Comparison of ENCODE assay signal across 17 cellular contexts in the genomic region with DNA sequence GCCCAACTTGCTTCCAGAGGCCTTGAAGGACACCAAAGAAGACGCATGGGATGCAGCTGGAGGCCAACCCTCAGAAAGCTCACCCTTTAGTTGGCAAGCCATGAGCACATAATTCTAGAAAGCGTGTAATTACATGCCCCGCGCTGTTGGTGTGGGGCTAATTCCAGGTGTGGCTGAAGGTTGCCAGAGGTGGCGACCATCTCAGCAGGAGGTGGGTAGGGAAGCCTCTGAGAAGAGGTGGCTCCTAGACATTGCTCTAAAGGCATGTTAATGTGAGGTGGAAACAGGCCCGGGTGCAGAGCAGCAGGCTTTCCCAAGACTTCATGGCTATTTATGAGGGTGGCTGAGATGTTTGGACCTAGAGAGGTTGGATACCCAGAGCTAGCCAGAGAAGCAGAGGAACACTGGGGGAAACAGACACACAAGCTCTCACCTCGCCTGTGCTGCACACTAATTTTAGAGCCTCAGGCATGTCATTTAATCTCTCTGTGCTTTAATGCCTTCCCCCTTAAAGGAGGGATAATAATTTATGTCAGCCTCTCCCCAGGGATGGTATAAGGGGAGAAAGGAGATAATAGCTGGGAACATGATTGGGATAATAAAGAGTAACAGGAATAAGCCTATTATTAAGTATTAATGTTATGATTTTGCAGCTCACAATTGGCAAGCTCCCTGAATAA.
DNase-seq lines count a peak whose midpoint lies in the region; ATAC-seq and TF ChIP-seq lines count a peak whose summit lies in the region.
"Had no signal": no experiment of that assay in that cellular context is flagged by ENCODE, and none has a peak within 500 bp of the region (broad histone marks: within the 10 kb centered on the region; RNA-seq: fewer than 3 reads in every experiment).

No MANE protein-coding gene starts in this region.

- H3K9me2 ChIP-seq in neural cell (ENCODE audit: insufficient read depth, low read length) = no peaks in the 10 kb centered on the region

- no peaks in the 10 kb centered on the region for H3K79me2 ChIP-seq in neural cell (replicated peaks; ENCODE audit: insufficient read depth, low read length)

- H3K9me3 ChIP-seq in BLaER1 treated with 17β-estradiol and CSF1 and Interleukin-3, amounts not matched to agents 10 nM and 100 nM (replicated peaks in 1 of 11) = no peaks in the 10 kb centered on the region
- H3K9me3 ChIP-seq in neural cell (ENCODE audit: low read length) = no peaks in the 10 kb centered on the region
- H3K9me3 ChIP-seq: MG63 had no signal

- H3K36me3 ChIP-seq in BLaER1 treated with 17β-estradiol and CSF1 and Interleukin-3, amounts not matched to agents 10 nM and 100 nM = no peaks in the 10 kb centered on the region
- no peaks in the 10 kb centered on the region for H3K36me3 ChIP-seq in neural cell (ENCODE audit: insufficient read depth, low read length)
- H3K36me3 ChIP-seq: MG63 had no signal

- peak overlapping the region in 6 of 11 experiments; percentile 2 to 73 (median 70); a peak in 10 of 22 replicates for H3K9ac ChIP-seq in BLaER1 treated with 17β-estradiol and CSF1 and Interleukin-3, amounts not matched to agents 10 nM and 100 nM
- no peak overlapping the region for H3K9ac ChIP-seq in neural cell (ENCODE audit: low read length)

- H3K4me1 ChIP-seq in BLaER1 treated with 17β-estradiol and CSF1 and Interleukin-3, amounts not matched to agents 10 nM and 100 nM = peaks cover 61 to 91% (median 87%) of the 10 kb centered on the region in 10 experiments

- TF ChIP-seq EP300 in neural cell (conservative IDR thresholded peaks at IDR 0.05; ENCODE audit: poor library complexity, severe bottlenecking) = no peak

- peaks cover 0 to 9% (median 0%) of the 10 kb centered on the region in 11 experiments; a peak in 1 of 22 replicates for H3K27me3 ChIP-seq in BLaER1 treated with 17β-estradiol and CSF1 and Interleukin-3, amounts not matched to agents 10 nM and 100 nM
- H3K27me3 ChIP-seq in neural cell (ENCODE audit: insufficient read depth, low read depth, low read length) = no peaks in the 10 kb centered on the region
- H3K27me3 ChIP-seq: MG63 had no signal

- no peak for TF ChIP-seq CTCF in neural cell (IDR thresholded peaks at IDR 0.05; ENCODE audit: poor library complexity, severe bottlenecking)

- H3F3A ChIP-seq in neural cell (ENCODE audit: insufficient read depth, low read length, poor library complexity, severe bottlenecking) = no peaks in the 10 kb centered on the region

- no peak for TF ChIP-seq RAD21 in neural cell (conservative IDR thresholded peaks at IDR 0.05)

- H3K4me2 ChIP-seq in BLaER1 treated with 17β-estradiol and CSF1 and Interleukin-3, amounts not matched to agents 10 nM and 100 nM = peak overlapping the region; percentile 49 to 97 (median 73); a peak in 21 of 22 replicates
- no peak overlapping the region for H3K4me2 ChIP-seq in neural cell (ENCODE audit: low read length)

- H3K27ac ChIP-seq in BLaER1 treated with 17β-estradiol and CSF1 and Interleukin-3, amounts not matched to agents 10 nM and 100 nM = peak overlapping the region in 7 of 11 experiments; percentile 27 to 85 (median 78); a peak in 14 of 22 replicates
- H3K27ac ChIP-seq in neural cell (ENCODE audit: low read length) = no peak overlapping the region
- H3K27ac ChIP-seq: 22Rv1, RWPE1 had no signal

- DNase-seq in NCI-H1436 (lab: John Stamatoyannopoulos, UW) (peak; percentile 5), NCI-H1436 treated with DMSO at 0.1 percent for 48 hours (lab: John Stamatoyannopoulos, UW) (no peak), NCI-H2227 (lab: John Stamatoyannopoulos, UW; ENCODE audit: unreplicated experiment) (peak; percentile 49), NCI-H446 (lab: John Stamatoyannopoulos, UW) (no peak)
- DNase-seq: IMR-90, Karpas-422, MG63, NCI-H1105, NCI-H2029 treated with DMSO at 0.1 percent for 48 hours, NCI-H345, PC-3 had no signal

- ATAC-seq in HG02571 (IDR thresholded peaks at IDR 0.05; ENCODE audit: unreplicated experiment) (no peak), HG03039 (IDR thresholded peaks at IDR 0.05; ENCODE audit: unreplicated experiment) (no peak)
- ATAC-seq: PC-3 had no signal

- no peak overlapping the region for H2AFZ ChIP-seq in neural cell (ENCODE audit: low read depth, low read length)

- H4K20me1 ChIP-seq in BLaER1 treated with 17β-estradiol and CSF1 and Interleukin-3, amounts not matched to agents 10 nM and 100 nM = no peaks in the 10 kb centered on the region
- no peaks in the 10 kb centered on the region for H4K20me1 ChIP-seq in neural cell (ENCODE audit: insufficient read depth)

- H3K4me3 ChIP-seq in BLaER1 treated with 17β-estradiol and CSF1 and Interleukin-3, amounts not matched to agents 10 nM and 100 nM = no peak overlapping the region
- peak overlapping the region; percentile 27 for H3K4me3 ChIP-seq in neural cell (ENCODE audit: low read length)
- H3K4me3 ChIP-seq: MG63 had no signal

TF ChIP-seq in neural cell, 6 proteins besides CTCF, POLR2A, EP300 and RAD21:
- TF ChIP-seq EZH2 (IDR thresholded peaks at IDR 0.05; ENCODE audit: borderline replicate concordance, insufficient read depth, low read length, poor library complexity, severe bottlenecking) (no peak), MXI1 (conservative IDR thresholded peaks at IDR 0.05; ENCODE audit: poor library complexity, severe bottlenecking) (no peak), TAF1 (IDR thresholded peaks at IDR 0.05; ENCODE audit: low read depth) (no peak), SMC3 (conservative IDR thresholded peaks at IDR 0.05; ENCODE audit: poor library complexity) (no peak), POLR2AphosphoS5 (IDR thresholded peaks at IDR 0.05) (no peak)
- TF ChIP-seq, protein P1, sequence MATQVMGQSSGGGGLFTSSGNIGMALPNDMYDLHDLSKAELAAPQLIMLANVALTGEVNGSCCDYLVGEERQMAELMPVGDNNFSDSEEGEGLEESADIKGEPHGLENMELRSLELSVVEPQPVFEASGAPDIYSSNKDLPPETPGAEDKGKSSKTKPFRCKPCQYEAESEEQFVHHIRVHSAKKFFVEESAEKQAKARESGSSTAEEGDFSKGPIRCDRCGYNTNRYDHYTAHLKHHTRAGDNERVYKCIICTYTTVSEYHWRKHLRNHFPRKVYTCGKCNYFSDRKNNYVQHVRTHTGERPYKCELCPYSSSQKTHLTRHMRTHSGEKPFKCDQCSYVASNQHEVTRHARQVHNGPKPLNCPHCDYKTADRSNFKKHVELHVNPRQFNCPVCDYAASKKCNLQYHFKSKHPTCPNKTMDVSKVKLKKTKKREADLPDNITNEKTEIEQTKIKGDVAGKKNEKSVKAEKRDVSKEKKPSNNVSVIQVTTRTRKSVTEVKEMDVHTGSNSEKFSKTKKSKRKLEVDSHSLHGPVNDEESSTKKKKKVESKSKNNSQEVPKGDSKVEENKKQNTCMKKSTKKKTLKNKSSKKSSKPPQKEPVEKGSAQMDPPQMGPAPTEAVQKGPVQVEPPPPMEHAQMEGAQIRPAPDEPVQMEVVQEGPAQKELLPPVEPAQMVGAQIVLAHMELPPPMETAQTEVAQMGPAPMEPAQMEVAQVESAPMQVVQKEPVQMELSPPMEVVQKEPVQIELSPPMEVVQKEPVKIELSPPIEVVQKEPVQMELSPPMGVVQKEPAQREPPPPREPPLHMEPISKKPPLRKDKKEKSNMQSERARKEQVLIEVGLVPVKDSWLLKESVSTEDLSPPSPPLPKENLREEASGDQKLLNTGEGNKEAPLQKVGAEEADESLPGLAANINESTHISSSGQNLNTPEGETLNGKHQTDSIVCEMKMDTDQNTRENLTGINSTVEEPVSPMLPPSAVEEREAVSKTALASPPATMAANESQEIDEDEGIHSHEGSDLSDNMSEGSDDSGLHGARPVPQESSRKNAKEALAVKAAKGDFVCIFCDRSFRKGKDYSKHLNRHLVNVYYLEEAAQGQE (IDR thresholded peaks at IDR 0.05; ENCODE audit: borderline replicate concordance) = no peak
TF ChIP-seq in neural cell: peak in this region for 0.

Comparison
In these comparisons a context has a peak if more than half of its experiments do, and no peak if none do; other contexts are left out.
1. DNase-seq: peak in NCI-H1436 (single experiment) and NCI-H2227 (single experiment); none in NCI-H1436 treated with DMSO at 0.1 percent for 48 hours (single experiment) and NCI-H446 (0 of 2).